11 cellular contexts compared by ENCODE assay signal in the genomic region with DNA sequence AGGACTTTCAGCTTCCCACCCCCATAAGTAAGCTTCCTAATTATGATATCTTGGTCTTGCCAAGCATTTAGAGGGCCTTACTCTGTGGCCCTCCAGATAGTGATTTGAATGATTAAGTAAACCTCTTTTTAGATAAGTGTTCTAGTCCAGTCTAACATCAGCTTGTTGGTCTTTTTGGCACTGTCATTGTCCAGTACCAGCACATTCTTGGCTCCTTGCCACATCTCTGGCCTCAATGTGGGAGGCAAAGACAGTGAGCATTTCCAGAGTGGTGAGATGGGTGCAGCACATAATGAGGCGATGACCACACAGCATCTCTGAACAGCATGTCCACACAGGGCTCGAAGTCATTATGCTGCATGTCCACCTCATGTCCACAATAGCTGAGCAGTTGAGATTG. TPM values are rescaled to one million over a fixed set of nuclear protein-coding genes. Genes with fewer than 3 reads are reported as not detected.
DNase-seq lines count a peak whose midpoint lies in the region; ATAC-seq and TF ChIP-seq lines count a peak whose summit lies in the region.
"Had no signal": no experiment of that assay in that cellular context is flagged by ENCODE, and none has a peak within 500 bp of the region (broad histone marks: within the 10 kb centered on the region; RNA-seq: fewer than 3 reads in every experiment).

No MANE protein-coding gene starts in this region.

- H3K9me3 Mint-ChIP-seq in activated naive CD4-positive, alpha-beta T cell treated with anti-CD3 and anti-CD28 coated beads for 36 hours = no peaks in the 10 kb centered on the region
- no peaks in the 10 kb centered on the region for H3K9me3 Mint-ChIP-seq in activated T-helper 1 cell treated with anti-CD3 and anti-CD28 coated beads, Interleukin-12 subunit alpha, Interleukin-12 subunit beta, Interleukin-2, Interleukin-4 antibody, amounts not matched to agents 30 ng/mL and 10 ng/mL and 1 ng/mL, durations not matched to agents 14 hours and 24 hours and 36 hours

- no peaks in the 10 kb centered on the region for H3K27me3 ChIP-seq in thoracic aorta (replicated peaks; ENCODE audit: insufficient read depth)

- H3K27ac Mint-ChIP-seq in activated naive CD4-positive, alpha-beta T cell treated with anti-CD3 and anti-CD28 coated beads for 36 hours = peak overlapping the region; percentile 63
- H3K27ac Mint-ChIP-seq in activated T-helper 1 cell treated with anti-CD3 and anti-CD28 coated beads, Interleukin-12 subunit alpha, Interleukin-12 subunit beta, Interleukin-2, Interleukin-4 antibody, amounts not matched to agents 30 ng/mL and 10 ng/mL and 1 ng/mL, durations not matched to agents 14 hours and 24 hours and 36 hours = peak overlapping the region; percentile 26

- H3K4me1 ChIP-seq in thoracic aorta (ENCODE audit: control insufficient read depth in 1 of 2, low read depth in 2 of 2) = peaks cover 24 to 46% of the 10 kb centered on the region in 2 donors

- H3K4me3 ChIP-seq in thoracic aorta (no peak overlapping the region), lower leg skin (ENCODE audit: low read depth, poor library complexity, severe bottlenecking) (no peak overlapping the region)

- no peak overlapping the region for H3K27ac ChIP-seq in thoracic aorta

- peaks cover 54% of the 10 kb centered on the region for H3K36me3 Mint-ChIP-seq in activated naive CD4-positive, alpha-beta T cell treated with anti-CD3 and anti-CD28 coated beads for 36 hours (ENCODE audit: low read depth)
- peaks cover 40% of the 10 kb centered on the region for H3K36me3 Mint-ChIP-seq in activated T-helper 1 cell treated with anti-CD3 and anti-CD28 coated beads, Interleukin-12 subunit alpha, Interleukin-12 subunit beta, Interleukin-2, Interleukin-4 antibody, amounts not matched to agents 30 ng/mL and 10 ng/mL and 1 ng/mL, durations not matched to agents 14 hours and 24 hours and 36 hours (ENCODE audit: low read depth)

- CTCF ChIA-PET in activated naive CD4-positive, alpha-beta T cell treated with anti-CD3 and anti-CD28 coated beads for 36 hours (lab: Charles Lee) = interaction anchor here (0.7 kb wide), 1 partner anchor 22 kb away, joined by 3 read pairs; no protein-coding TSS in a partner anchor

- TF ChIP-seq CTCF in thoracic aorta (IDR thresholded peaks at IDR 0.05) (no peak), lower leg skin (IDR thresholded peaks at IDR 0.05) (no peak)

- ATAC-seq in left ventricle myocardium superior (peak; percentile 68), thoracic aorta (ENCODE audit: insufficient number of reproducible peaks, low FRiP score, low read depth) (no peak)
- ATAC-seq: HCT116 had no signal

- H3K36me3 ChIP-seq in thoracic aorta = no peaks in the 10 kb centered on the region

- H3K9me3 ChIP-seq in thoracic aorta = no peaks in the 10 kb centered on the region

- H3K27me3 Mint-ChIP-seq in activated naive CD4-positive, alpha-beta T cell treated with anti-CD3 and anti-CD28 coated beads for 36 hours (ENCODE audit: low read depth) = no peaks in the 10 kb centered on the region
- H3K27me3 Mint-ChIP-seq in activated T-helper 1 cell treated with anti-CD3 and anti-CD28 coated beads, Interleukin-12 subunit alpha, Interleukin-12 subunit beta, Interleukin-2, Interleukin-4 antibody, amounts not matched to agents 30 ng/mL and 10 ng/mL and 1 ng/mL, durations not matched to agents 14 hours and 24 hours and 36 hours (ENCODE audit: insufficient read depth) = no peaks in the 10 kb centered on the region

- DNase-seq in activated naive CD4-positive, alpha-beta T cell treated with anti-CD3 and anti-CD28 coated beads for 36 hours = no peak
- DNase-seq in activated naive CD4-positive, alpha-beta T cell treated with Interleukin-2 at 50 U/mL for 16 hours = no peak
- DNase-seq in activated T-helper 1 cell treated with anti-CD3 and anti-CD28 coated beads, Interleukin-12 subunit alpha, Interleukin-12 subunit beta, Interleukin-2, Interleukin-4 antibody, amounts not matched to agents 30 ng/mL and 10 ng/mL and 1 ng/mL, durations not matched to agents 14 hours and 24 hours and 36 hours (ENCODE audit: low spot score) = no peak
- no peak for DNase-seq in left ventricle myocardium superior
- DNase-seq in thoracic aorta (ENCODE audit: low spot score) = peak; percentile 17
- DNase-seq in AG20443 (ENCODE audit: low spot score) = no peak
- DNase-seq in lower leg skin (ENCODE audit: low spot score in 2 of 2) = no peak
- DNase-seq in SHP77 treated with DMSO at 0.1 percent for 48 hours (lab: John Stamatoyannopoulos, UW) = no peak
- DNase-seq: activated effector memory CD4-positive, alpha-beta T cell treated with Interleukin-2 at 50 U/mL for 16 hours; NCI-H2171 treated with DMSO at 0.1 percent for 48 hours had no signal

- 88 to 100% methylated on average over 2 of the region's 2 CpGs for WGBS in lower leg skin, 2 donors

- intact Hi-C loops in activated naive CD4-positive, alpha-beta T cell treated with anti-CD3 and anti-CD28 coated beads for 36 hours (cut with micrococcal nuclease) = loop anchor here (10.0 kb wide), 1 partner anchor 1309 kb away; no protein-coding TSS in a partner anchor
- intact Hi-C loops in activated T-helper 1 cell treated with anti-CD3 and anti-CD28 coated beads, Interleukin-12 subunit alpha, Interleukin-12 subunit beta, Interleukin-2, Interleukin-4 antibody, amounts not matched to agents 30 ng/mL and 10 ng/mL and 1 ng/mL, durations not matched to agents 14 hours and 24 hours and 36 hours (cut with micrococcal nuclease) = loop anchor here (1.0 kb wide), 1 partner anchor 8 kb away; no protein-coding TSS in a partner anchor
- intact Hi-C loops in left ventricle myocardium superior (cut with micrococcal nuclease) (no loop called here), lower leg skin (cut with DNase I; ENCODE audit: low total_unique reads) (no loop called here)

- no peak for TF ChIP-seq POLR2A in lower leg skin (IDR thresholded peaks at IDR 0.05)

- H3K4me1 Mint-ChIP-seq in activated naive CD4-positive, alpha-beta T cell treated with anti-CD3 and anti-CD28 coated beads for 36 hours (ENCODE audit: low read depth) = peaks cover 81% of the 10 kb centered on the region
- peaks cover 78% of the 10 kb centered on the region for H3K4me1 Mint-ChIP-seq in activated T-helper 1 cell treated with anti-CD3 and anti-CD28 coated beads, Interleukin-12 subunit alpha, Interleukin-12 subunit beta, Interleukin-2, Interleukin-4 antibody, amounts not matched to agents 30 ng/mL and 10 ng/mL and 1 ng/mL, durations not matched to agents 14 hours and 24 hours and 36 hours (ENCODE audit: low read depth)

- H3K4me3 Mint-ChIP-seq in activated naive CD4-positive, alpha-beta T cell treated with anti-CD3 and anti-CD28 coated beads for 36 hours = no peak overlapping the region
- peak overlapping the region; percentile 33 for H3K4me3 Mint-ChIP-seq in activated T-helper 1 cell treated with anti-CD3 and anti-CD28 coated beads, Interleukin-12 subunit alpha, Interleukin-12 subunit beta, Interleukin-2, Interleukin-4 antibody, amounts not matched to agents 30 ng/mL and 10 ng/mL and 1 ng/mL, durations not matched to agents 14 hours and 24 hours and 36 hours

RNA-seq across cellular contexts. Expression of a gene that starts 6.1 kb away (rescaled TPM):
- 100 to 1,000 TPM; 231 to 242 TPM for total RNA-seq in activated naive CD4-positive, alpha-beta T cell treated with anti-CD3 and anti-CD28 coated beads for 36 hours
- total RNA-seq in activated T-helper 1 cell treated with anti-CD3 and anti-CD28 coated beads, Interleukin-12 subunit alpha, Interleukin-12 subunit beta, Interleukin-2, Interleukin-4 antibody, amounts not matched to agents 30 ng/mL and 10 ng/mL and 1 ng/mL, durations not matched to agents 14 hours and 24 hours and 36 hours = 239 and 242 TPM in 2 replicates
- total RNA-seq in left ventricle myocardium superior (24.1 TPM), thoracic aorta (100 to 1,000 TPM in 1 of 2 donors, 10 to 100 TPM in 1; 87.3 to 144 TPM), lower leg skin (100 to 1,000 TPM; 110 to 170 (median 144) TPM)

RNA-seq across cellular contexts. Expression of a gene that starts 6.8 kb away (rescaled TPM):
- total RNA-seq in activated naive CD4-positive, alpha-beta T cell treated with anti-CD3 and anti-CD28 coated beads for 36 hours = 10 to 100 TPM; 12.1 to 16.4 TPM
- total RNA-seq in activated T-helper 1 cell treated with anti-CD3 and anti-CD28 coated beads, Interleukin-12 subunit alpha, Interleukin-12 subunit beta, Interleukin-2, Interleukin-4 antibody, amounts not matched to agents 30 ng/mL and 10 ng/mL and 1 ng/mL, durations not matched to agents 14 hours and 24 hours and 36 hours = 12.2 and 13.5 TPM in 2 replicates
- total RNA-seq in left ventricle myocardium superior (12.7 TPM), thoracic aorta (10 to 100 TPM; 20.3 to 32.2 TPM), lower leg skin (10 to 100 TPM; 13.8 to 25.2 (median 24.4) TPM)

RNA-seq across cellular contexts. Expression of a gene that starts 48.8 kb away (rescaled TPM):
- 10 to 100 TPM; 46.0 to 48.8 TPM for total RNA-seq in activated naive CD4-positive, alpha-beta T cell treated with anti-CD3 and anti-CD28 coated beads for 36 hours
- 64.6 and 66.2 TPM in 2 replicates for total RNA-seq in activated T-helper 1 cell treated with anti-CD3 and anti-CD28 coated beads, Interleukin-12 subunit alpha, Interleukin-12 subunit beta, Interleukin-2, Interleukin-4 antibody, amounts not matched to agents 30 ng/mL and 10 ng/mL and 1 ng/mL, durations not matched to agents 14 hours and 24 hours and 36 hours
- total RNA-seq in left ventricle myocardium superior (14.0 TPM), thoracic aorta (10 to 100 TPM; 28.3 to 31.9 TPM), lower leg skin (100 to 1,000 TPM in 1 of 4 donors, 10 to 100 TPM in 3; 46.2 to 105 (median 56.8) TPM)

Comparison
In these comparisons a context has a peak if more than half of its experiments do, and no peak if none do; other contexts are left out.
1. intact Hi-C loops: an anchor here in activated naive CD4-positive, alpha-beta T cell treated with anti-CD3 and anti-CD28 coated beads for 36 hours (10.0 kb wide) and activated T-helper 1 cell treated with anti-CD3 and anti-CD28 coated beads, Interleukin-12 subunit alpha, Interleukin-12 subunit beta, Interleukin-2, Interleukin-4 antibody, amounts not matched to agents 30 ng/mL and 10 ng/mL and 1 ng/mL, durations not matched to agents 14 hours and 24 hours and 36 hours (1.0 kb wide); none called in left ventricle myocardium superior and lower leg skin.